11 cellular contexts compared by ENCODE assay signal in genomic region chr1:44660176-44660575, GRCh38. TPM values are rescaled to one million over a fixed set of nuclear protein-coding genes. Genes with fewer than 3 reads are reported as not detected.
DNase-seq lines count a peak whose midpoint lies in the region; ATAC-seq and TF ChIP-seq lines count a peak whose summit lies in the region.
"Had no signal": no experiment of that assay in that cellular context is flagged by ENCODE, and none has a peak within 500 bp of the region (broad histone marks: within the 10 kb centered on the region; RNA-seq: fewer than 3 reads in every experiment).

No MANE protein-coding gene starts in this region.

- DNase-seq in NCI-H1694 (lab: John Stamatoyannopoulos, UW) (peak; percentile 89), amygdala (lab: John Stamatoyannopoulos, UW) (peak in 53 of 56 donors; percentile 31 to 93 (median 81)), left colon (peak; percentile 62 to 74), substantia nigra (lab: John Stamatoyannopoulos, UW) (peak; percentile 28 to 97 (median 84)), WTC11 (ENCODE audit: low spot score) (no peak), amniotic stem cell (lab: John Stamatoyannopoulos, UW) (no peak)
- DNase-seq: activated CD8-positive, alpha-beta memory T cell treated with anti-CD3 and anti-CD28 coated beads for 24 hours; GF-D8 had no signal

- CTCF ChIA-PET in WTC11 (lab: Charles Lee): interaction anchor here (0.6 to 0.7 kb wide), 3 partner anchors 14 to 447 kb away, joined by 3 to 4 read pairs (median 3); partner anchors contain the start of gene TMEM53

- H3K4me3 Mint-ChIP-seq in WTC11: no peak overlapping the region
- H3K4me3 Mint-ChIP-seq: nephron had no signal

- no peaks in the 10 kb centered on the region for H3K27me3 Mint-ChIP-seq in WTC11 (ENCODE audit: low read depth)

- intact Hi-C loops in left colon (cut with DNase I, micrococcal nuclease): no loop called here

- peak overlapping the region; percentile 81 for H3K27ac ChIP-seq in substantia nigra (ENCODE audit: low read depth, low read length, poor library complexity, severe bottlenecking)
- H3K27ac ChIP-seq: SK-N-MC had no signal

- ATAC-seq in left colon (peak; percentile 61), GM19324 (IDR thresholded peaks at IDR 0.05; ENCODE audit: low FRiP score, unreplicated experiment) (no peak), WTC11 (no peak)

- POLR2A ChIA-PET in WTC11 (lab: Charles Lee): interaction anchor here (0.6 to 0.7 kb wide), 3 partner anchors 14 to 1254 kb away, joined by 3 to 4 read pairs (median 4); no protein-coding TSS in a partner anchor

- no peaks in the 10 kb centered on the region for H3K36me3 Mint-ChIP-seq in WTC11

- H3K4me1 Mint-ChIP-seq in WTC11: peaks cover 12% of the 10 kb centered on the region

- no peaks in the 10 kb centered on the region for H3K9me3 Mint-ChIP-seq in WTC11
- H3K9me3 Mint-ChIP-seq: nephron had no signal

- no peak overlapping the region for H3K27ac Mint-ChIP-seq in WTC11
- H3K27ac Mint-ChIP-seq: nephron had no signal

- TF ChIP-seq CTCF in WTC11 (IDR thresholded peaks at IDR 0.05): no peak

TF ChIP-seq in WTC11, 78 proteins besides CTCF, POLR2A, EP300 and RAD21:
- no peak for TF ChIP-seq CREM (CRISPR knock-in tag; IDR thresholded peaks at IDR 0.05)
- TF ChIP-seq RELA (CRISPR knock-in tag; IDR thresholded peaks at IDR 0.05; ENCODE audit: borderline replicate concordance): no peak
- TF ChIP-seq ZNF416 (CRISPR knock-in tag; IDR thresholded peaks at IDR 0.05): no peak
- no peak for TF ChIP-seq NR2C2 (CRISPR knock-in tag; IDR thresholded peaks at IDR 0.05)
- TF ChIP-seq NFE2L1 (CRISPR knock-in tag; IDR thresholded peaks at IDR 0.05): no peak
- no peak for TF ChIP-seq E2F1 (CRISPR knock-in tag; IDR thresholded peaks at IDR 0.05)
- TF ChIP-seq AR (CRISPR knock-in tag; IDR thresholded peaks at IDR 0.05): no peak
- no peak for TF ChIP-seq ZMAT4 (CRISPR knock-in tag; IDR thresholded peaks at IDR 0.05)
- no peak for TF ChIP-seq ATF3 (CRISPR knock-in tag; conservative IDR thresholded peaks at IDR 0.05)
- no peak for TF ChIP-seq ATF2 (CRISPR knock-in tag; IDR thresholded peaks at IDR 0.05; ENCODE audit: borderline replicate concordance, low read depth)
- no peak for TF ChIP-seq MYBL2 (CRISPR knock-in tag; IDR thresholded peaks at IDR 0.05)
- no peak for TF ChIP-seq OVOL2 (CRISPR knock-in tag; IDR thresholded peaks at IDR 0.05; ENCODE audit: borderline replicate concordance)
- no peak for TF ChIP-seq E2F5 (CRISPR knock-in tag; IDR thresholded peaks at IDR 0.05)
- TF ChIP-seq ZNF232 (CRISPR knock-in tag; IDR thresholded peaks at IDR 0.05): no peak
- TF ChIP-seq E2F4 (CRISPR knock-in tag; IDR thresholded peaks at IDR 0.05; ENCODE audit: borderline replicate concordance, low read depth): no peak
- no peak for TF ChIP-seq CBFB (CRISPR knock-in tag; IDR thresholded peaks at IDR 0.05; ENCODE audit: low read depth)
- no peak for TF ChIP-seq ATF6 (CRISPR knock-in tag; IDR thresholded peaks at IDR 0.05)
- TF ChIP-seq ZNF423 (CRISPR knock-in tag; IDR thresholded peaks at IDR 0.05): no peak

RNA-seq across cellular contexts. Expression of gene TMEM53, which starts 14.1 kb away (rescaled TPM):
- total RNA-seq in left colon (10 to 100 TPM; 31.3 to 35.7 TPM), WTC11 (2021) (8.2 to 10.9 TPM (median 10.0 TPM) in 3 replicates)

RNA-seq across cellular contexts. Expression of gene ARMH1, which starts 14.3 kb away (rescaled TPM):
- total RNA-seq in left colon (1 to 10 TPM; 1.1 to 2.3 TPM), WTC11 (2021) (0.74 to 1.6 TPM (median 0.78 TPM) in 3 replicates)

Comparison
In these comparisons a context has a peak if more than half of its experiments do, and no peak if none do; other contexts are left out.
1. DNase-seq: peak in NCI-H1694 (single experiment), amygdala (53 of 56), left colon (2 of 2) and substantia nigra (49 of 49); none in WTC11 (single experiment) and amniotic stem cell (single experiment).